ENCODE assay signal across 1 cellular context in genomic region chr6:42079941-42080464, GRCh38.
TF ChIP-seq lines count a peak whose summit lies in the region.

No MANE protein-coding gene starts in this region.

TF ChIP-seq in K562, 482 proteins besides CTCF, POLR2A, EP300 and RAD21:
- TF ChIP-seq SIN3A (IDR thresholded peaks at IDR 0.05; ENCODE audit: borderline replicate concordance in 2 of 2, control insufficient read depth in 1 of 2, low read depth in 2 of 2, low read length in 2 of 2), result no peak
- TF ChIP-seq PHF8 (IDR thresholded peaks at IDR 0.05; ENCODE audit: borderline replicate concordance, low read length), result no peak
- no peak for TF ChIP-seq ZBTB40 (IDR thresholded peaks at IDR 0.05)
- TF ChIP-seq ZBTB40 (CRISPR knock-in tag; IDR thresholded peaks at IDR 0.05), result no peak
- TF ChIP-seq ZNF274 (IDR thresholded peaks at IDR 0.05; ENCODE audit: borderline replicate concordance, low read depth, low read length), result no peak
- TF ChIP-seq ETS1 (conservative IDR thresholded peaks at IDR 0.05; ENCODE audit: control insufficient read depth, low read depth, low read length), result no peak
- TF ChIP-seq POLR2AphosphoS5 (IDR thresholded peaks at IDR 0.05; ENCODE audit: control insufficient read depth, insufficient read depth, low read depth, low read length), result no peak
- no peak for TF ChIP-seq SMC3 (conservative IDR thresholded peaks at IDR 0.05; ENCODE audit: insufficient read depth, low read depth, low read length)
- TF ChIP-seq STAT5B (CRISPR knock-in tag; IDR thresholded peaks at IDR 0.05), result no peak
- no peak for TF ChIP-seq E2F6 (IDR thresholded peaks at IDR 0.05; ENCODE audit: borderline replicate concordance in 1 of 2, extremely low read depth in 1 of 2, insufficient read depth in 1 of 2, insufficient read length in 1 of 2, low read depth in 1 of 2, low read length in 1 of 2, poor library complexity in 1 of 2, severe bottlenecking in 1 of 2)
- TF ChIP-seq ZKSCAN3 (CRISPR knock-in tag; IDR thresholded peaks at IDR 0.05), result no peak
- TF ChIP-seq MXI1 (IDR thresholded peaks at IDR 0.05; ENCODE audit: low read depth, low read length), result no peak
- TF ChIP-seq SRSF7 (optimal IDR thresholded peaks at IDR 0.05; ENCODE audit: low read depth, low read length), result no peak
- no peak for TF ChIP-seq ILF3 (IDR thresholded peaks at IDR 0.05; ENCODE audit: borderline replicate concordance)
- TF ChIP-seq SIN3B (IDR thresholded peaks at IDR 0.05; ENCODE audit: low read depth), result no peak
- TF ChIP-seq TCF7 (IDR thresholded peaks at IDR 0.05; ENCODE audit: borderline replicate concordance), result no peak
- TF ChIP-seq ZNF707 (CRISPR knock-in tag; conservative IDR thresholded peaks at IDR 0.05), result no peak
- TF ChIP-seq ZKSCAN8 (CRISPR knock-in tag; IDR thresholded peaks at IDR 0.05), result no peak
- TF ChIP-seq, protein P1, sequence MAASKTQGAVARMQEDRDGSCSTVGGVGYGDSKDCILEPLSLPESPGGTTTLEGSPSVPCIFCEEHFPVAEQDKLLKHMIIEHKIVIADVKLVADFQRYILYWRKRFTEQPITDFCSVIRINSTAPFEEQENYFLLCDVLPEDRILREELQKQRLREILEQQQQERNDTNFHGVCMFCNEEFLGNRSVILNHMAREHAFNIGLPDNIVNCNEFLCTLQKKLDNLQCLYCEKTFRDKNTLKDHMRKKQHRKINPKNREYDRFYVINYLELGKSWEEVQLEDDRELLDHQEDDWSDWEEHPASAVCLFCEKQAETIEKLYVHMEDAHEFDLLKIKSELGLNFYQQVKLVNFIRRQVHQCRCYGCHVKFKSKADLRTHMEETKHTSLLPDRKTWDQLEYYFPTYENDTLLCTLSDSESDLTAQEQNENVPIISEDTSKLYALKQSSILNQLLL (CRISPR knock-in tag; IDR thresholded peaks at IDR 0.05; ENCODE audit: borderline replicate concordance), result no peak
